12 cellular contexts compared by ENCODE assay signal in the genomic region with DNA sequence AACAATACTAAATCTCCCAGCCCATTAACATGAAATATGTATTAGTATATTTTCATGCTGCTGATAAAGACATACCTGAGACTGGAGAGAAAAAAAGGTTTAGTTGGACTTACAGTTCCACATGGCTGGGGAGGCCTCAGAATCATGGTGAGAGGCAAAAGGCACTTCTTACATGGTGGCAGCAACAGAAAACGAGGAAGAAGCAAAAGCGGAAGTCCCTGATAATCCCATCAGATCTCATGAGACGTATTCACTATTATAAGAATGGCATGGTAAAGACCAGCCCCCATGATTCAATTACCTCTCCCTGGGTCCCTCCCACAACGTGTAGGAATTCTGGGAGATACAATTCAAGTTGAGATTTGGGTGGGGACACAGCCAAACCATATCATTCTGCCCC. TPM values are rescaled to one million over a fixed set of nuclear protein-coding genes. Genes with fewer than 3 reads are reported as not detected.
"Had no signal": no experiment of that assay in that cellular context is flagged by ENCODE, and none has a peak within 500 bp of the region (broad histone marks: within the 10 kb centered on the region; RNA-seq: fewer than 3 reads in every experiment).

No MANE protein-coding gene starts in this region.

RNA-seq across cellular contexts. Expression of gene CFAP210, which starts 7.4 kb away (rescaled TPM):
- total RNA-seq: left colon, left lobe of liver, left ventricle myocardium inferior, left ventricle myocardium superior, lower leg skin, lung microvascular endothelial cell, mammary epithelial cell, mesenteric fat pad, mucosa of descending colon, myocyte had no signal
- polyA plus RNA-seq: immature natural killer cell; mammary epithelial cell; naive thymus-derived CD4-positive, alpha-beta T cell had no signal
